9 cellular contexts compared by ENCODE assay signal in the genomic region with DNA sequence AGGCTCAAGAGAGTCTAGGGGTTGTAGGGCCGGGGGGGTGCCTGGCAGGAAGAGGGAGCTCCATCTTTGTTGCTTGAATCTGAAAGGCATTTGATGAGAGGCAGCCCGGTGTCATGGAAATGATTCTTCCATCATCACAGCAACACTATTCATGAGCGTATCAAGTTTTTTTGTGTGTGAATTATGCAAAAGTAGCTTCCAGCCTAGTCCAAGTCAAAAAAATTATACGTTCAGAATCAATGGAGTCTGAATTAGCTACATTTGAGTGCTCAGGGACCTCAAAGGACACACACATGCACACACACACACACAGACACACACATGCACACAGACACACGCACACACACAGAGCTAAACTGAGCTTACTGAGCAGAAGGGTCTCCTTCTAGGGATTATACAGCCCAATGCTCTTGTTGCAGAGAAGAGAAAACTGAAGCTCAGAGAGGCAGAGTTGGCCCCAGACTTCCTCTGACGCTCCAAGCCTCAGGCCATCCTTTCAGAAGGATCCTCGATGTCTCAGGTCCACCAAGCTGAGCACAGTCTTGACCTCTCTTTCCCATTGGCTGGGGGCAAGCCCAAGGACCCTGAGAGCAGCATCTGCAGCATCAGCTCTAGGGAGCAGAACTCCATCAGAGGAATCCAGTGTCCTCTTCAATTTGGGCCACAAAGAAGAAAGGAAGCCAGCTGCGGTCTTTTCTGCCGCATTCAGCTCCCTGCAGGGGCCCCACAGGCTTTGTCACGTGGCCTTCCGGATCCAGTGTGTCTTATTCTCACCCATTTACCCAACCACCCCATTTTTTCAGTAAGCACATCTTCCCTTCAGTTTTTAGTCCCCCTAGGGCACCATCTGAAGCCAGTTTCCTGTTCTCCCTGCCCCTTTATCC.
A peak's percentile ranks its signal among the peaks of the same experiment; 100 is the strongest.
DNase-seq lines count a peak whose midpoint lies in the region; ATAC-seq and TF ChIP-seq lines count a peak whose summit lies in the region.
"Had no signal": no experiment of that assay in that cellular context is flagged by ENCODE, and none has a peak within 500 bp of the region (broad histone marks: within the 10 kb centered on the region; RNA-seq: fewer than 3 reads in every experiment).

No MANE protein-coding gene starts in this region.

- H3K9me3 Mint-ChIP-seq in activated CD4-positive, alpha-beta memory T cell treated with anti-CD3 and anti-CD28 coated beads, Interleukin-2, amount 10 ng/mL, durations not matched to agents 7 days and 5 days, result no peaks in the 10 kb centered on the region
- H3K9me3 Mint-ChIP-seq in endodermal cell, result no peaks in the 10 kb centered on the region

- intact Hi-C loops in Right ventricle myocardium inferior (cut with DNase I), result no loop called here
- intact Hi-C loops in right cardiac atrium (cut with DNase I), result loop anchor here in 1 of 4 donors (10.0 kb wide), 1 partner anchor 59 kb away; no protein-coding TSS in a partner anchor

- no peaks in the 10 kb centered on the region for H3K36me3 ChIP-seq in endodermal cell (ENCODE audit: control insufficient read depth, insufficient read depth, low read length)
- no peaks in the 10 kb centered on the region for H3K36me3 ChIP-seq in thymus (ENCODE audit: control insufficient read depth, insufficient read depth)
- H3K36me3 ChIP-seq in tibial nerve, result no peaks in the 10 kb centered on the region
- H3K36me3 ChIP-seq: gastroesophageal sphincter had no signal

- CTCF ChIA-PET in activated CD4-positive, alpha-beta memory T cell treated with anti-CD3 and anti-CD28 coated beads, Interleukin-2, amount 10 ng/mL, durations not matched to agents 7 days and 5 days (lab: Charles Lee), result interaction anchor here (1.0 to 1.8 kb wide), 5 partner anchors 8 to 437 kb away, joined by 3 to 5 read pairs (median 3); no protein-coding TSS in a partner anchor

- H3K27me3 ChIP-seq in right cardiac atrium (ENCODE audit: control insufficient read depth, insufficient read depth) (no peaks in the 10 kb centered on the region), endodermal cell (ENCODE audit: control insufficient read depth, insufficient read depth, low read length, poor library complexity, severe bottlenecking) (peaks cover 11% of the 10 kb centered on the region), thymus (ENCODE audit: control insufficient read depth, insufficient read depth) (no peaks in the 10 kb centered on the region), tibial nerve (no peaks in the 10 kb centered on the region)

- peak; percentile 49 for DNase-seq in Right ventricle myocardium inferior (ENCODE audit: missing footprints)
- DNase-seq in right cardiac atrium, result no peak
- DNase-seq in activated CD4-positive, alpha-beta memory T cell treated with anti-CD3 and anti-CD28 coated beads, Interleukin-2, amount 10 ng/mL, durations not matched to agents 7 days and 5 days, result peak; percentile 78
- peak; percentile 46 for DNase-seq in endodermal cell
- no peak for DNase-seq in NCI-H1436 (lab: John Stamatoyannopoulos, UW)
- no peak for DNase-seq in tibial nerve (ENCODE audit: low spot score in 2 of 2)
- no peak for DNase-seq in RKO (ENCODE audit: low spot score)

- ATAC-seq in Right ventricle myocardium inferior (no peak), right cardiac atrium (no peak)
- ATAC-seq: gastroesophageal sphincter had no signal

- H3K4me3 Mint-ChIP-seq in activated CD4-positive, alpha-beta memory T cell treated with anti-CD3 and anti-CD28 coated beads, Interleukin-2, amount 10 ng/mL, durations not matched to agents 7 days and 5 days, result peak overlapping the region; percentile 64
- H3K4me3 Mint-ChIP-seq in endodermal cell, result no peak overlapping the region

- H3K4me3 ChIP-seq in right cardiac atrium (ENCODE audit: low read length) (no peak overlapping the region), endodermal cell (ENCODE audit: low read length) (no peak overlapping the region), thymus (ENCODE audit: low read length) (peak overlapping the region; percentile 29), tibial nerve (peak overlapping the region in 1 of 4 donors; percentile 14)
- H3K4me3 ChIP-seq: gastroesophageal sphincter had no signal

- H3K9me3 ChIP-seq in right cardiac atrium (ENCODE audit: control insufficient read depth, low read length), result no peaks in the 10 kb centered on the region
- H3K9me3 ChIP-seq in endodermal cell (ENCODE audit: control insufficient read depth, low read length), result no peaks in the 10 kb centered on the region
- H3K9me3 ChIP-seq in thymus (ENCODE audit: control insufficient read depth), result no peaks in the 10 kb centered on the region
- no peaks in the 10 kb centered on the region for H3K9me3 ChIP-seq in tibial nerve
- H3K9me3 ChIP-seq: gastroesophageal sphincter had no signal

- TF ChIP-seq CTCF in endodermal cell (conservative IDR thresholded peaks at IDR 0.05), result no peak
- no peak for TF ChIP-seq CTCF in tibial nerve (IDR thresholded peaks at IDR 0.05)

- H3K36me3 Mint-ChIP-seq in activated CD4-positive, alpha-beta memory T cell treated with anti-CD3 and anti-CD28 coated beads, Interleukin-2, amount 10 ng/mL, durations not matched to agents 7 days and 5 days (ENCODE audit: low read depth), result no peaks in the 10 kb centered on the region
- no peaks in the 10 kb centered on the region for H3K36me3 Mint-ChIP-seq in endodermal cell (ENCODE audit: low read depth)

- peaks cover 37% of the 10 kb centered on the region for H3K27me3 Mint-ChIP-seq in activated CD4-positive, alpha-beta memory T cell treated with anti-CD3 and anti-CD28 coated beads, Interleukin-2, amount 10 ng/mL, durations not matched to agents 7 days and 5 days
- H3K27me3 Mint-ChIP-seq in endodermal cell (ENCODE audit: insufficient read depth), result peaks cover 11% of the 10 kb centered on the region

- H3K9ac ChIP-seq in endodermal cell (ENCODE audit: extremely low read depth, low read length, poor library complexity, severe bottlenecking), result no peak overlapping the region

- no peaks in the 10 kb centered on the region for H3K4me1 ChIP-seq in right cardiac atrium (ENCODE audit: control insufficient read depth, insufficient read depth, low read length)
- peaks cover 10% of the 10 kb centered on the region for H3K4me1 ChIP-seq in endodermal cell (ENCODE audit: control insufficient read depth, insufficient read depth, low read length)
- H3K4me1 ChIP-seq in thymus (ENCODE audit: control insufficient read depth, insufficient read depth, low read length), result peaks cover 33% of the 10 kb centered on the region
- H3K4me1 ChIP-seq in tibial nerve, result peaks cover 0 to 8% (median 2%) of the 10 kb centered on the region in 4 donors
- H3K4me1 ChIP-seq: gastroesophageal sphincter had no signal

- peaks cover 30% of the 10 kb centered on the region for H3K4me1 Mint-ChIP-seq in activated CD4-positive, alpha-beta memory T cell treated with anti-CD3 and anti-CD28 coated beads, Interleukin-2, amount 10 ng/mL, durations not matched to agents 7 days and 5 days
- peaks cover 11% of the 10 kb centered on the region for H3K4me1 Mint-ChIP-seq in endodermal cell

- 67% methylated on average over 11 of the region's 11 CpGs for WGBS in right cardiac atrium
- 77 to 89% methylated on average over 3 to 11 of the region's 11 CpGs for WGBS in endodermal cell (ENCODE audit: insufficient coverage in 1 of 2, insufficient read length in 1 of 2), 2 experiments
- 7% methylated on average over 11 of the region's 11 CpGs for WGBS in thymus
- WGBS in tibial nerve, 2 donors, result 45 to 47% methylated on average over 11 of the region's 11 CpGs

- POLR2A ChIA-PET in activated CD4-positive, alpha-beta memory T cell treated with anti-CD3 and anti-CD28 coated beads, Interleukin-2, amount 10 ng/mL, durations not matched to agents 7 days and 5 days (lab: Charles Lee), result interaction anchor here (0.8 to 2.7 kb wide), 15 partner anchors 8 to 511 kb away, joined by 3 to 9 read pairs (median 4); a partner anchor contains a TSS

- H3K27ac Mint-ChIP-seq in activated CD4-positive, alpha-beta memory T cell treated with anti-CD3 and anti-CD28 coated beads, Interleukin-2, amount 10 ng/mL, durations not matched to agents 7 days and 5 days, result peak overlapping the region; percentile 80
- no peak overlapping the region for H3K27ac Mint-ChIP-seq in endodermal cell

- TF ChIP-seq POLR2A in tibial nerve (IDR thresholded peaks at IDR 0.05), result no peak

- H3K27ac ChIP-seq in right cardiac atrium (ENCODE audit: low read length), result no peak overlapping the region
- H3K27ac ChIP-seq in endodermal cell (ENCODE audit: low read depth, low read length), result peak overlapping the region; percentile 81
- H3K27ac ChIP-seq in thymus (ENCODE audit: low read depth), result peak overlapping the region; percentile 81
- no peak overlapping the region for H3K27ac ChIP-seq in tibial nerve
- H3K27ac ChIP-seq: gastroesophageal sphincter had no signal

- no peak for TF ChIP-seq EP300 in tibial nerve (IDR thresholded peaks at IDR 0.05)

Comparison
In these comparisons a context has a peak if more than half of its experiments do, and no peak if none do; other contexts are left out.
1. DNase-seq: peak in Right ventricle myocardium inferior (single experiment), activated CD4-positive, alpha-beta memory T cell treated with anti-CD3 and anti-CD28 coated beads, Interleukin-2, amount 10 ng/mL, durations not matched to agents 7 days and 5 days (single experiment) and endodermal cell (single experiment); none in right cardiac atrium (0 of 3), NCI-H1436 (single experiment), tibial nerve (0 of 2) and RKO (single experiment).
2. H3K27ac ChIP-seq: peak in endodermal cell (single experiment) and thymus (single experiment); none in right cardiac atrium (single experiment) and tibial nerve (0 of 4).